Comparison of ENCODE assay signal across 9 cellular contexts in genomic region chr13:99356216-99357089, GRCh38. TPM values are rescaled to one million over a fixed set of nuclear protein-coding genes. Genes with fewer than 3 reads are reported as not detected.
DNase-seq lines count a peak whose midpoint lies in the region; ATAC-seq lines count a peak whose summit lies in the region.
"Had no signal": no experiment of that assay in that cellular context is flagged by ENCODE, and none has a peak within 500 bp of the region (broad histone marks: within the 10 kb centered on the region; RNA-seq: fewer than 3 reads in every experiment).

No MANE protein-coding gene starts in this region.

- H3K4me3 Mint-ChIP-seq in T-cell: peak overlapping the region; percentile 64 to 73 (median 65)
- peak overlapping the region; percentile 67 to 90 (median 74) for H3K4me3 Mint-ChIP-seq in naive B cell
- H3K4me3 Mint-ChIP-seq: brain had no signal

- H3K27me3 Mint-ChIP-seq in T-cell (no peaks in the 10 kb centered on the region), naive B cell (no peaks in the 10 kb centered on the region)
- H3K27me3 Mint-ChIP-seq: brain had no signal

- H3K36me3 Mint-ChIP-seq in T-cell (peaks cover 42% of the 10 kb centered on the region), naive B cell (peaks cover 21 to 37% of the 10 kb centered on the region in 2 donors)

- ATAC-seq in HG03045 (IDR thresholded peaks at IDR 0.05; ENCODE audit: unreplicated experiment) (peak; percentile 49), T-cell (replicated peaks in 1 of 4) (peak; percentile 51 to 73 (median 55)), naive B cell (ENCODE audit: low read depth in 2 of 2) (peak; percentile 81 to 85)

- POLR2A ChIA-PET in T-cell (lab: Charles Lee): interaction anchor here (0.6 to 2.0 kb wide), 20 partner anchors 10 to 146 kb away, joined by 3 to 13 read pairs (median 4); partner anchors contain the start of genes GPR18 (in 1 of the 2) and GPR183 (in 1 of the 2)

- H3K9me3 Mint-ChIP-seq in T-cell: no peaks in the 10 kb centered on the region
- H3K9me3 Mint-ChIP-seq in naive B cell: no peaks in the 10 kb centered on the region
- H3K9me3 Mint-ChIP-seq: brain had no signal

- peak; percentile 74 for DNase-seq in activated CD8-positive, alpha-beta memory T cell treated with anti-CD3 and anti-CD28 coated beads, Interleukin-2, amount 50 U/mL, for 48 hours
- DNase-seq in activated CD8-positive, alpha-beta memory T cell treated with anti-CD3 and anti-CD28 coated beads, Interleukin-2, amount 50 U/mL, for 4 hours: no peak
- DNase-seq in T-cell (peak in 31 of 34 experiments; percentile 32 to 79 (median 60)), naive B cell (peak; percentile 83), NCI-H345 (lab: John Stamatoyannopoulos, UW) (no peak), NK-92 (lab: John Stamatoyannopoulos, UW; ENCODE audit: unreplicated experiment) (no peak)
- DNase-seq in effector CD4-positive, alpha-beta T cell: peak; percentile 64

- CTCF ChIA-PET in T-cell (lab: Charles Lee): interaction anchor here (1.1 to 1.9 kb wide), 10 partner anchors 10 to 91 kb away, joined by 3 to 15 read pairs (median 5); no protein-coding TSS in a partner anchor

- H3K27ac Mint-ChIP-seq in T-cell (peak overlapping the region; percentile 99), naive B cell (peak overlapping the region; percentile 96 to 99 (median 98))

- H3K4me1 Mint-ChIP-seq in T-cell: peaks cover 98 to 100% (median 99%) of the 10 kb centered on the region in 3 donors
- peaks cover 62 to 83% (median 76%) of the 10 kb centered on the region in 3 donors for H3K4me1 Mint-ChIP-seq in naive B cell

RNA-seq across cellular contexts. Expression of gene GPR183, which starts 49.3 kb away (rescaled TPM):
- total RNA-seq in T-cell: 100 to 1,000 TPM in 3 of 5 donors, 10 to 100 TPM in 2; 69.9 to 152 (median 100) TPM
- polyA plus RNA-seq in naive B cell (ENCODE audit: low read depth in 6 of 6): 100 to 1,000 TPM in 5 of 6 donors, 10 to 100 TPM in 1; 98.3 to 487 (median 158) TPM

Comparison
In these comparisons a context has a peak if more than half of its experiments do, and no peak if none do; other contexts are left out.
1. DNase-seq: peak in activated CD8-positive, alpha-beta memory T cell treated with anti-CD3 and anti-CD28 coated beads, Interleukin-2, amount 50 U/mL, for 48 hours (single experiment), T-cell (31 of 34), effector CD4-positive, alpha-beta T cell (single experiment) and naive B cell (single experiment); none in activated CD8-positive, alpha-beta memory T cell treated with anti-CD3 and anti-CD28 coated beads, Interleukin-2, amount 50 U/mL, for 4 hours (single experiment), NCI-H345 (single experiment) and NK-92 (single experiment).
2. Peak in every context shown above with its lines, with median percentiles within 50 percentile points of each other: ATAC-seq.